10 cellular contexts compared by ENCODE assay signal in the genomic region with DNA sequence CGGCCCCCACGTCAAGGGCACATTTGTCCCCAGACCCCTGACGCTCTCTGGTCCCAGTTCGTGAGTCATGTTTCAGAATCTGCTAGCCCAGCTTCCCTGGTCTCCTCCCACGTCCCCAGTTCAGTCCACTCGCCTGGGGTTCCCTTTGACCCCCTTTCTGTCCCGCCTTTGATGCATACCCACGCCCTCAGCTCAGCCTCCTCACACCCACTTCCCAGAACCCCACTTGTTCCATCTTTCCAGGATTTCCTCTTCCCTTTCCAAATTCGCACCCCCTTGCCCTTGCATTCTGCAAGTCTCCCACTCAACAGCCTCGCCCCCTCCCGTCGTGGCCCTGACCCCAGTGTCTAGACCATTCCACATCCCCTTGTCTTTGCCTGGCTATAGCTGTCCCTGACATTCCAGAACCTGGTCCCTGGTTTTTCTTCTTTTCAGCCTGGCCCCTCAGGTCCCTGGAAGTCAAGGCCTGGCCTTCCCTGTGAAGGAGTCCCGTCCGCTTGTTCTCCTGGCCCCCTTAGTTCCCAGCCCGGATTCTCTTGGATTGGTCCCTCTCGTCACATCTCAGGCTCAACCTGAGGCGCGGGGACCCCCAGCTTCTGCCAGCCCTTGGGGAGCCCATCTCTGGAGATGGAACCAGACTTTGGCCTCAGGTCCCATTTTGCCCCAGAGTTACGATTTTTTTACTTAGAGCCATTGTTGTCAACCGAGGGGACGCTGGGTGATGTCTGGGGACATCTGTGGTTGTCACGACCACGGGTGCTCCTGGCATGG. TPM values are rescaled to one million over a fixed set of nuclear protein-coding genes. Genes with fewer than 3 reads are reported as not detected.
DNase-seq lines count a peak whose midpoint lies in the region; ATAC-seq and TF ChIP-seq lines count a peak whose summit lies in the region.
"Had no signal": no experiment of that assay in that cellular context is flagged by ENCODE, and none has a peak within 500 bp of the region (broad histone marks: within the 10 kb centered on the region; RNA-seq: fewer than 3 reads in every experiment).

No MANE protein-coding gene starts in this region.

- TF ChIP-seq POLR2A in right lobe of liver (IDR thresholded peaks at IDR 0.05), result no peak
- no peak for TF ChIP-seq POLR2A in tibial nerve (IDR thresholded peaks at IDR 0.05)

- TF ChIP-seq CTCF in ascending aorta (IDR thresholded peaks at IDR 0.05), result no peak
- no peak for TF ChIP-seq CTCF in right lobe of liver (IDR thresholded peaks at IDR 0.05)
- TF ChIP-seq CTCF in tibial nerve (IDR thresholded peaks at IDR 0.05), result no peak

- H3K9me3 ChIP-seq in ascending aorta (no peaks in the 10 kb centered on the region), right lobe of liver (no peaks in the 10 kb centered on the region), tibial nerve (no peaks in the 10 kb centered on the region)

- ATAC-seq in right lobe of liver, result no peak
- ATAC-seq in left lobe of liver, result no peak
- no peak for ATAC-seq in GM21737 (IDR thresholded peaks at IDR 0.05; ENCODE audit: unreplicated experiment)

- intact Hi-C loops in activated naive CD4-positive, alpha-beta T cell treated with anti-CD3 and anti-CD28 coated beads for 36 hours (cut with micrococcal nuclease), result no loop called here
- intact Hi-C loops in ascending aorta (cut with DNase I), result no loop called here
- intact Hi-C loops in right lobe of liver (cut with DNase I), result no loop called here

- H3K4me3 Mint-ChIP-seq in activated naive CD4-positive, alpha-beta T cell treated with anti-CD3 and anti-CD28 coated beads for 36 hours, result peak overlapping the region; percentile 98

- H3K27ac Mint-ChIP-seq in activated naive CD4-positive, alpha-beta T cell treated with anti-CD3 and anti-CD28 coated beads for 36 hours, result no peak overlapping the region

- no peaks in the 10 kb centered on the region for H3K9me3 Mint-ChIP-seq in activated naive CD4-positive, alpha-beta T cell treated with anti-CD3 and anti-CD28 coated beads for 36 hours

- peaks cover 56% of the 10 kb centered on the region for H3K4me1 Mint-ChIP-seq in activated naive CD4-positive, alpha-beta T cell treated with anti-CD3 and anti-CD28 coated beads for 36 hours (ENCODE audit: low read depth)

- H3K27ac ChIP-seq in ascending aorta, result no peak overlapping the region
- H3K27ac ChIP-seq in right lobe of liver, result no peak overlapping the region
- H3K27ac ChIP-seq in tibial nerve, result peak overlapping the region in 1 of 4 donors; percentile 71

- H3K27me3 ChIP-seq in ascending aorta, result no peaks in the 10 kb centered on the region
- H3K27me3 ChIP-seq in right lobe of liver, result no peaks in the 10 kb centered on the region
- no peaks in the 10 kb centered on the region for H3K27me3 ChIP-seq in tibial nerve

- H3K4me3 ChIP-seq in ascending aorta (peak overlapping the region; percentile 89 to 98), right lobe of liver (peak overlapping the region; percentile 83 to 99 (median 84)), tibial nerve (peak overlapping the region; percentile 69 to 100 (median 74))

- H3K4me1 ChIP-seq in ascending aorta, result peaks cover 13 to 16% of the 10 kb centered on the region in 2 donors
- peaks cover 0 to 16% (median 5%) of the 10 kb centered on the region in 4 donors for H3K4me1 ChIP-seq in right lobe of liver
- peaks cover 0 to 35% (median 16%) of the 10 kb centered on the region in 4 donors for H3K4me1 ChIP-seq in tibial nerve

- no peak for TF ChIP-seq EP300 in tibial nerve (IDR thresholded peaks at IDR 0.05)

- DNase-seq in activated naive CD4-positive, alpha-beta T cell treated with anti-CD3 and anti-CD28 coated beads for 36 hours, result no peak
- DNase-seq in activated naive CD4-positive, alpha-beta T cell (lab: John Stamatoyannopoulos, UW), result no peak
- no peak for DNase-seq in ascending aorta (ENCODE audit: low spot score in 2 of 2)
- peak in 1 of 3 donors; percentile 48 for DNase-seq in right lobe of liver
- no peak for DNase-seq in tibial nerve (ENCODE audit: low spot score in 2 of 2)
- no peak for DNase-seq in left lobe of liver (ENCODE audit: low spot score)
- DNase-seq in NCI-H2081 (lab: John Stamatoyannopoulos, UW), result no peak

- H3K36me3 ChIP-seq in ascending aorta, result peaks cover 0 to 4% of the 10 kb centered on the region in 2 donors
- H3K36me3 ChIP-seq in right lobe of liver, result no peaks in the 10 kb centered on the region
- H3K36me3 ChIP-seq in tibial nerve, result peaks cover 0 to 23% (median 0%) of the 10 kb centered on the region in 3 donors

- H3K27me3 Mint-ChIP-seq in activated naive CD4-positive, alpha-beta T cell treated with anti-CD3 and anti-CD28 coated beads for 36 hours (ENCODE audit: low read depth), result no peaks in the 10 kb centered on the region

- H3K36me3 Mint-ChIP-seq in activated naive CD4-positive, alpha-beta T cell treated with anti-CD3 and anti-CD28 coated beads for 36 hours (ENCODE audit: low read depth), result peaks cover 13% of the 10 kb centered on the region

- whole genome bisulfite sequencing in right lobe of liver (ENCODE audit: insufficient coverage, low coverage, low lambda C conversion rate, missing lambda C conversion rate), result 50% methylated on average over 12 of the region's 23 CpGs
- WGBS in tibial nerve, 2 donors, result 58 to 63% methylated on average over 23 of the region's 23 CpGs

- CTCF ChIA-PET in activated naive CD4-positive, alpha-beta T cell treated with anti-CD3 and anti-CD28 coated beads for 36 hours (lab: Charles Lee), result no interaction called here

RNA-seq across cellular contexts. Expression of a gene that starts 1.3 kb away (rescaled TPM):
- 10 to 100 TPM; 38.4 to 42.9 TPM for total RNA-seq in activated naive CD4-positive, alpha-beta T cell treated with anti-CD3 and anti-CD28 coated beads for 36 hours
- total RNA-seq in ascending aorta (118 TPM), right lobe of liver (10 to 100 TPM; 32.0 to 59.9 (median 40.4) TPM), tibial nerve (10 to 100 TPM; 27.1 to 83.4 (median 38.2) TPM), left lobe of liver (40.7 TPM)

RNA-seq across cellular contexts. Expression of a gene that starts 8.5 kb away (rescaled TPM):
- total RNA-seq in activated naive CD4-positive, alpha-beta T cell treated with anti-CD3 and anti-CD28 coated beads for 36 hours, result 10 to 100 TPM; 22.4 to 24.1 TPM
- total RNA-seq in ascending aorta, result 4.9 TPM
- total RNA-seq in right lobe of liver, result 1 to 10 TPM in 3 of 6 experiments, under 1 TPM in 3; 0.53 to 2.2 (median 0.97) TPM
- total RNA-seq in tibial nerve, result 1 to 10 TPM in 3 of 4 donors, under 1 TPM in 1; 0.66 to 4.7 (median 2.4) TPM
- 0.70 TPM for total RNA-seq in left lobe of liver
- total RNA-seq: Daoy had no signal

RNA-seq across cellular contexts. Expression of a gene that starts 37.4 kb away (rescaled TPM):
- total RNA-seq in activated naive CD4-positive, alpha-beta T cell treated with anti-CD3 and anti-CD28 coated beads for 36 hours, result not detected
- total RNA-seq in ascending aorta (not detected), right lobe of liver (1 to 10 TPM in 1 of 6 experiments, under 1 TPM in 5; 0.07 to 1.6 (median 0.34) TPM), tibial nerve (not detected), left lobe of liver (0.18 TPM)
- total RNA-seq: aorta had no signal

RNA-seq across cellular contexts. Expression of a gene that starts 51.2 kb away (rescaled TPM):
- 10 to 100 TPM; 26.6 to 28.4 TPM for total RNA-seq in activated naive CD4-positive, alpha-beta T cell treated with anti-CD3 and anti-CD28 coated beads for 36 hours
- 7.1 TPM for total RNA-seq in ascending aorta
- total RNA-seq in right lobe of liver, result 1 to 10 TPM in 2 of 6 experiments, under 1 TPM in 4; 0.31 to 3.9 (median 0.83) TPM
- total RNA-seq in tibial nerve, result 10 to 100 TPM in 2 of 4 donors, 1 to 10 TPM in 2; 3.8 to 22.5 (median 7.8) TPM
- 1.0 TPM for total RNA-seq in left lobe of liver
- total RNA-seq: Daoy had no signal
